8 cellular contexts compared by ENCODE assay signal in the genomic region with DNA sequence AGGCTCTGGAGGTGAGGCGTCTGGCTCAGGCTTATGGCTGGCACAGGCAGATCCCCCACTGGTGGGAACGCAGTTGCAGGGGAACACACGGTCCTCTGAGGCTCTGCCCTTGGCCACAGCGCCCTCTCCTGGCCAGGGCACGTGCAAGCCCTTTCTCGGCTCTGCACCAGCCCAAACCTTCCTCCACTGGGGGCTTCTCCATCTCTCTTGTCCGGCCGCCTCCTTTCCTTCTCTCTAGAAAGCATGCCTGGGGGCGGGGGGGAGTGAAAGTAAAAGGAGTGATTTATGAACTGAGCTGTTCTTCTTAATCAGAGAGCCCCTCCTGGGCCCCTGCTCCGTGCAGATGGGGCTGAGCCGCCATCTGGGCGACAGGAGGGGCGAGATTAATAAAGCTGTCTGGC. TPM values are rescaled to one million over a fixed set of nuclear protein-coding genes. Genes with fewer than 3 reads are reported as not detected.
DNase-seq lines count a peak whose midpoint lies in the region; ATAC-seq and TF ChIP-seq lines count a peak whose summit lies in the region.

No MANE protein-coding gene starts in this region.

- no peak overlapping the region for H2AFZ ChIP-seq in osteoblast (ENCODE audit: low read length)

- ATAC-seq in HG03432 (IDR thresholded peaks at IDR 0.05; ENCODE audit: unreplicated experiment) = peak; percentile 81
- ATAC-seq in activated T-cell treated with anti-CD3 and anti-CD28 coated beads, Interleukin-2, amount 50 U/mL, for 72 hours (replicated peaks in 1 of 2) = peak; percentile 85
- ATAC-seq in GM18870 (IDR thresholded peaks at IDR 0.05; ENCODE audit: unreplicated experiment) = no peak

- H3K36me3 ChIP-seq in osteoblast (ENCODE audit: insufficient read depth, low read length) (no peaks in the 10 kb centered on the region), suprapubic skin (no peaks in the 10 kb centered on the region)

- H3K27me3 Mint-ChIP-seq in activated T-cell treated with anti-CD3 and anti-CD28 coated beads, Interleukin-2, amount 50 U/mL, for 72 hours (ENCODE audit: low read depth) = no peaks in the 10 kb centered on the region

- H3K36me3 Mint-ChIP-seq in activated T-cell treated with anti-CD3 and anti-CD28 coated beads, Interleukin-2, amount 50 U/mL, for 72 hours (ENCODE audit: insufficient read depth in 2 of 2) = no peaks in the 10 kb centered on the region

- H3K27ac Mint-ChIP-seq in activated T-cell treated with anti-CD3 and anti-CD28 coated beads, Interleukin-2, amount 50 U/mL, for 72 hours = no peak overlapping the region

- DNase-seq in DMS79 (lab: John Stamatoyannopoulos, UW) (peak; percentile 53), OCI-M1 (lab: John Stamatoyannopoulos, UW) (peak; percentile 85), fibroblast of mammary gland (ENCODE audit: low read depth) (peak; percentile 48), osteoblast (ENCODE audit: insufficient read length, low spot score, missing footprints) (peak; percentile 97), suprapubic skin (ENCODE audit: low spot score in 2 of 2) (no peak)
- peak; percentile 67 to 73 for DNase-seq in activated T-cell treated with anti-CD3 and anti-CD28 coated beads, Interleukin-2, amount 50 U/mL, for 72 hours

- no peak overlapping the region for H3K4me2 ChIP-seq in osteoblast (ENCODE audit: insufficient read depth, low read length)

- 35% methylated on average over 11 of the region's 13 CpGs for WGBS in suprapubic skin

- no peak overlapping the region for H3K4me3 Mint-ChIP-seq in activated T-cell treated with anti-CD3 and anti-CD28 coated beads, Interleukin-2, amount 50 U/mL, for 72 hours

- H3K27me3 ChIP-seq in osteoblast (ENCODE audit: insufficient read depth, low read length) = peaks cover 14% of the 10 kb centered on the region
- H3K27me3 ChIP-seq in suprapubic skin = no peaks in the 10 kb centered on the region

- no peak for TF ChIP-seq POLR2A in suprapubic skin (IDR thresholded peaks at IDR 0.05)

- H3K79me2 ChIP-seq in osteoblast (ENCODE audit: insufficient read depth, low read length) = no peaks in the 10 kb centered on the region

- H3K9me3 ChIP-seq in osteoblast (ENCODE audit: low read depth, low read length) (no peaks in the 10 kb centered on the region), suprapubic skin (no peaks in the 10 kb centered on the region)

- H3K27ac ChIP-seq in osteoblast (ENCODE audit: low read depth, low read length) = no peak overlapping the region
- no peak overlapping the region for H3K27ac ChIP-seq in suprapubic skin

- peaks cover 0 to 2% of the 10 kb centered on the region in 2 donors for H3K9me3 Mint-ChIP-seq in activated T-cell treated with anti-CD3 and anti-CD28 coated beads, Interleukin-2, amount 50 U/mL, for 72 hours

- H3K4me1 Mint-ChIP-seq in activated T-cell treated with anti-CD3 and anti-CD28 coated beads, Interleukin-2, amount 50 U/mL, for 72 hours (ENCODE audit: low read depth) = no peaks in the 10 kb centered on the region

- TF ChIP-seq EP300 in suprapubic skin (IDR thresholded peaks at IDR 0.05) = no peak

- no peak overlapping the region for H3K4me3 ChIP-seq in fibroblast of mammary gland (ENCODE audit: control insufficient read depth, low read depth, low read length)
- no peak overlapping the region for H3K4me3 ChIP-seq in osteoblast (ENCODE audit: insufficient read depth, low read length)
- no peak overlapping the region for H3K4me3 ChIP-seq in suprapubic skin

- TF ChIP-seq CTCF in fibroblast of mammary gland (conservative IDR thresholded peaks at IDR 0.05; ENCODE audit: control insufficient read depth, insufficient read depth, low read depth, low read length) = peak; percentile 79
- TF ChIP-seq CTCF in osteoblast (IDR thresholded peaks at IDR 0.05; ENCODE audit: extremely low read depth, low read depth, low read length) = peak; percentile 90
- peak; percentile 23 to 84 for TF ChIP-seq CTCF in suprapubic skin (IDR thresholded peaks at IDR 0.05)

- H4K20me1 ChIP-seq in osteoblast (ENCODE audit: insufficient read depth, low read length) = peaks cover 3% of the 10 kb centered on the region

- no peaks in the 10 kb centered on the region for H3K4me1 ChIP-seq in osteoblast (ENCODE audit: insufficient read depth, low read length)
- peaks cover 3% of the 10 kb centered on the region for H3K4me1 ChIP-seq in suprapubic skin

RNA-seq across cellular contexts. Expression of a gene that starts 56.5 kb away (rescaled TPM):
- 10 to 100 TPM; 15.3 to 20.0 TPM for total RNA-seq in activated T-cell treated with anti-CD3 and anti-CD28 coated beads, Interleukin-2, amount 50 U/mL, for 72 hours
- total RNA-seq in osteoblast = 43.9 and 47.8 TPM in 2 replicates
- total RNA-seq in suprapubic skin = 10 to 100 TPM; 58.0 to 91.5 (median 70.6) TPM

Comparison
In these comparisons a context has a peak if more than half of its experiments do, and no peak if none do; other contexts are left out.
1. DNase-seq: peak in DMS79 (single experiment), OCI-M1 (single experiment), activated T-cell treated with anti-CD3 and anti-CD28 coated beads, Interleukin-2, amount 50 U/mL, for 72 hours (2 of 2), fibroblast of mammary gland (single experiment) and osteoblast (single experiment); none in suprapubic skin (0 of 2).
2. Peak in every context shown above with its lines, with median percentiles within 50 percentile points of each other: CTCF ChIP-seq.